Comparison of ENCODE assay signal across 15 cellular contexts in genomic region chr14:51479584-51480305, GRCh38.
DNase-seq lines count a peak whose midpoint lies in the region; ATAC-seq and TF ChIP-seq lines count a peak whose summit lies in the region.
"Had no signal": no experiment of that assay in that cellular context is flagged by ENCODE, and none has a peak within 500 bp of the region (broad histone marks: within the 10 kb centered on the region; RNA-seq: fewer than 3 reads in every experiment).

No MANE protein-coding gene starts in this region.

- TF ChIP-seq POLR2A in prostate gland (IDR thresholded peaks at IDR 0.05), result no peak
- TF ChIP-seq POLR2A in stomach (IDR thresholded peaks at IDR 0.05), result no peak

- H3K27me3 ChIP-seq in colonic mucosa (no peaks in the 10 kb centered on the region), left lung (no peaks in the 10 kb centered on the region), prostate gland (replicated peaks; ENCODE audit: insufficient read depth) (no peaks in the 10 kb centered on the region), stomach (no peaks in the 10 kb centered on the region)
- H3K27me3 ChIP-seq: ascending aorta, ovary, tibial nerve had no signal

- H3K4me3 ChIP-seq in colonic mucosa (no peak overlapping the region), left lung (no peak overlapping the region), prostate gland (no peak overlapping the region), stomach (no peak overlapping the region)
- H3K4me3 ChIP-seq: ascending aorta, ovary, tibial nerve had no signal

- ATAC-seq in GM18508 (IDR thresholded peaks at IDR 0.05; ENCODE audit: insufficient read depth, unreplicated experiment), result peak; percentile 62
- ATAC-seq in HG02970 (IDR thresholded peaks at IDR 0.05; ENCODE audit: low FRiP score, unreplicated experiment), result peak; percentile 58
- ATAC-seq in left lung, result peak; percentile 47

- intact Hi-C loops in colonic mucosa (cut with DNase I), result no loop called here
- intact Hi-C loops in left lung (cut with DNase I), result no loop called here
- intact Hi-C loops in prostate gland (cut with DNase I), result no loop called here
- intact Hi-C loops in stomach (cut with DNase I; ENCODE audit: low total_unique reads), result no loop called here

- H3K27ac ChIP-seq in colonic mucosa (no peak overlapping the region), left lung (no peak overlapping the region), prostate gland (no peak overlapping the region), stomach (no peak overlapping the region)
- H3K27ac ChIP-seq: ascending aorta, ovary, tibial nerve had no signal

- H3K9me3 ChIP-seq in colonic mucosa, result no peaks in the 10 kb centered on the region
- no peaks in the 10 kb centered on the region for H3K9me3 ChIP-seq in left lung
- H3K9me3 ChIP-seq in prostate gland, result no peaks in the 10 kb centered on the region
- H3K9me3 ChIP-seq in stomach, result no peaks in the 10 kb centered on the region
- H3K9me3 ChIP-seq: ascending aorta, ovary, tibial nerve had no signal

- no peak overlapping the region for H3K9ac ChIP-seq in colonic mucosa (ENCODE audit: low read depth in 2 of 2, low read length in 2 of 2)

- DNase-seq in colonic mucosa, result peak; percentile 22
- no peak for DNase-seq in left lung
- DNase-seq in prostate gland (ENCODE audit: low spot score), result no peak
- DNase-seq in stomach, result no peak
- no peak for DNase-seq in LoVo (ENCODE audit: low spot score)
- no peak for DNase-seq in activated CD4-positive, alpha-beta T cell treated with anti-CD3 and anti-CD28 coated beads for 4 hours
- DNase-seq: CD4-positive, alpha-beta T cell; NCI-H2081; OCI-M1; T-helper 2 cell had no signal

- H3K36me3 ChIP-seq in colonic mucosa (no peaks in the 10 kb centered on the region), left lung (no peaks in the 10 kb centered on the region), prostate gland (no peaks in the 10 kb centered on the region), stomach (no peaks in the 10 kb centered on the region)
- H3K36me3 ChIP-seq: ascending aorta, ovary, tibial nerve had no signal

- H3K4me1 ChIP-seq in colonic mucosa (no peaks in the 10 kb centered on the region), left lung (no peaks in the 10 kb centered on the region), prostate gland (replicated peaks) (no peaks in the 10 kb centered on the region), stomach (peaks cover 0 to 5% (median 2%) of the 10 kb centered on the region in 4 donors)
- H3K4me1 ChIP-seq: ascending aorta had no signal

- no peak for TF ChIP-seq CTCF in colonic mucosa (IDR thresholded peaks at IDR 0.05)
- no peak for TF ChIP-seq CTCF in left lung (IDR thresholded peaks at IDR 0.05)
- no peak for TF ChIP-seq CTCF in prostate gland (IDR thresholded peaks at IDR 0.05)
- TF ChIP-seq CTCF in stomach (IDR thresholded peaks at IDR 0.05), result no peak

- WGBS in prostate gland, result 43% methylated on average over 2 of the region's 2 CpGs
- 57 to 70% (median 64%) methylated on average over 2 of the region's 2 CpGs for WGBS in stomach, 5 donors

- TF ChIP-seq EP300 in stomach (IDR thresholded peaks at IDR 0.05), result no peak
